ENCODE assay signal across 9 cellular contexts in genomic region chr11:64650923-64651523, GRCh38.
DNase-seq lines count a peak whose midpoint lies in the region; ATAC-seq, FAIRE-seq and TF ChIP-seq lines count a peak whose summit lies in the region.
"Had no signal": no experiment of that assay in that cellular context is flagged by ENCODE, and none has a peak within 500 bp of the region (broad histone marks: within the 10 kb centered on the region; RNA-seq: fewer than 3 reads in every experiment).

No MANE protein-coding gene starts in this region.

- H3K18ac ChIP-seq in mesenchymal stem cell (ENCODE audit: low read depth in 1 of 2, low read length in 2 of 2) = no peak overlapping the region

- no peak overlapping the region for H3K4ac ChIP-seq in mesenchymal stem cell (ENCODE audit: low read depth in 1 of 2, low read length in 2 of 2)

- WGBS in mesenchymal stem cell = 54% methylated on average over 17 of the region's 18 CpGs

- no peak overlapping the region for H4K91ac ChIP-seq in mesenchymal stem cell (ENCODE audit: low read length)

- POLR2A ChIA-PET in activated CD4-positive, alpha-beta memory T cell treated with anti-CD3 and anti-CD28 coated beads for 36 hours (lab: Charles Lee) = no interaction called here

- H3K27ac Mint-ChIP-seq in Calu3 (ENCODE audit: unreplicated experiment) (no peak overlapping the region), astrocyte (ENCODE audit: unreplicated experiment) (no peak overlapping the region)
- H3K27ac Mint-ChIP-seq in activated CD4-positive, alpha-beta memory T cell treated with anti-CD3 and anti-CD28 coated beads for 36 hours = no peak overlapping the region

- no peak for TF ChIP-seq POLR2A in GM18505 (IDR thresholded peaks at IDR 0.05; ENCODE audit: borderline replicate concordance, extremely low read depth, insufficient read depth, insufficient read length)

- H2AFZ ChIP-seq in astrocyte (ENCODE audit: low read depth, low read length) (no peak overlapping the region), mesenchymal stem cell (ENCODE audit: low read depth, low read length) (no peak overlapping the region)

- DNase-seq in Calu3 (peak; percentile 11), HL-60 (ENCODE audit: low read depth in 1 of 2, low spot score in 1 of 2) (peak in 1 of 2 experiments; percentile 45), astrocyte (ENCODE audit: low read depth) (no peak), mesenchymal stem cell (peak; percentile 34)
- DNase-seq in stimulated activated naive CD4-positive, alpha-beta T cell treated with Interleukin-2 at 50 U/mL for 16 hours (lab: John Stamatoyannopoulos, UW) = no peak
- no peak for DNase-seq in activated CD4-positive, alpha-beta memory T cell treated with anti-CD3 and anti-CD28 coated beads for 36 hours
- DNase-seq in stimulated activated CD8-positive, alpha-beta memory T cell treated with anti-CD3 and anti-CD28 coated beads, Interleukin-4, amount 100 ng/mL, for 48 hours = no peak

- H3K4me1 Mint-ChIP-seq in Calu3 (ENCODE audit: low read depth, unreplicated experiment) (no peaks in the 10 kb centered on the region), astrocyte (ENCODE audit: low read depth, unreplicated experiment) (no peaks in the 10 kb centered on the region)
- peaks cover 3% of the 10 kb centered on the region for H3K4me1 Mint-ChIP-seq in activated CD4-positive, alpha-beta memory T cell treated with anti-CD3 and anti-CD28 coated beads for 36 hours (ENCODE audit: low read depth)

- H3K23ac ChIP-seq in mesenchymal stem cell (ENCODE audit: low read length in 2 of 2) = no peak overlapping the region

- H2BK5ac ChIP-seq in mesenchymal stem cell (ENCODE audit: low read depth, low read length, poor library complexity, severe bottlenecking) = no peak overlapping the region

- H3K4me3 Mint-ChIP-seq in Calu3 (ENCODE audit: low read depth, unreplicated experiment) (no peak overlapping the region), astrocyte (ENCODE audit: unreplicated experiment) (no peak overlapping the region)
- H3K4me3 Mint-ChIP-seq in activated CD4-positive, alpha-beta memory T cell treated with anti-CD3 and anti-CD28 coated beads for 36 hours = no peak overlapping the region

- FAIRE-seq in astrocyte (lab: Jason Lieb, UNC) = no peak

- no peaks in the 10 kb centered on the region for H4K20me1 ChIP-seq in astrocyte (ENCODE audit: insufficient read depth, low read length)

- H3K9me3 ChIP-seq in astrocyte (ENCODE audit: insufficient read depth, low read depth, low read length) (no peaks in the 10 kb centered on the region), mesenchymal stem cell (ENCODE audit: control insufficient read depth, low read length) (no peaks in the 10 kb centered on the region)
- H3K9me3 ChIP-seq: suprapubic skin had no signal

- intact Hi-C loops in Calu3 (cut with micrococcal nuclease; ENCODE audit: unreplicated experiment) = loop anchor here (5.0 kb wide), 1 partner anchor 294 kb away; the partner anchor contains the start of gene RPS6KA4
- intact Hi-C loops in activated CD4-positive, alpha-beta memory T cell treated with anti-CD3 and anti-CD28 coated beads for 36 hours (cut with micrococcal nuclease) = no loop called here

- CTCF ChIA-PET in Calu3 (lab: Charles Lee) = interaction anchor here (0.6 to 3.9 kb wide), 8 partner anchors 17 to 333 kb away, joined by 3 to 11 read pairs (median 5); partner anchors contain the start of genes PRDX5 and TRMT112
- CTCF ChIA-PET in activated CD4-positive, alpha-beta memory T cell treated with anti-CD3 and anti-CD28 coated beads for 36 hours (lab: Charles Lee) = interaction anchor here (1.0 to 3.5 kb wide), 8 partner anchors 19 to 213 kb away, joined by 3 to 19 read pairs (median 3); no protein-coding TSS in a partner anchor

- H3K36me3 ChIP-seq in astrocyte (ENCODE audit: insufficient read depth, low read length) = no peaks in the 10 kb centered on the region
- H3K36me3 ChIP-seq in mesenchymal stem cell (ENCODE audit: control insufficient read depth in 1 of 2, insufficient read depth in 2 of 2, low read depth in 1 of 2, low read length in 2 of 2) = no peaks in the 10 kb centered on the region
- H3K36me3 ChIP-seq: suprapubic skin had no signal

- no peak overlapping the region for H3K4me3 ChIP-seq in HL-60 (replicated peaks; ENCODE audit: insufficient read depth, low read length)
- H3K4me3 ChIP-seq in astrocyte (ENCODE audit: insufficient read depth, low read depth, low read length) = no peak overlapping the region
- no peak overlapping the region for H3K4me3 ChIP-seq in mesenchymal stem cell (ENCODE audit: insufficient read depth in 1 of 2, low read depth in 1 of 2, low read length in 2 of 2)
- H3K4me3 ChIP-seq: suprapubic skin had no signal

- H2AK5ac ChIP-seq in mesenchymal stem cell (ENCODE audit: low read length, severe bottlenecking) = no peak overlapping the region

- H3K9ac ChIP-seq in astrocyte (ENCODE audit: low read length) = no peak overlapping the region
- no peak overlapping the region for H3K9ac ChIP-seq in mesenchymal stem cell (ENCODE audit: low read length)

- no peaks in the 10 kb centered on the region for H3K4me1 ChIP-seq in astrocyte (ENCODE audit: insufficient read depth, low read length)
- peaks cover 2% of the 10 kb centered on the region for H3K4me1 ChIP-seq in mesenchymal stem cell (ENCODE audit: control insufficient read depth, insufficient read depth, low read depth, low read length)

- H2BK15ac ChIP-seq in mesenchymal stem cell (ENCODE audit: low read depth, poor library complexity, severe bottlenecking) = no peak overlapping the region

- no peaks in the 10 kb centered on the region for H3K79me2 ChIP-seq in astrocyte (ENCODE audit: insufficient read depth, low read length)

- H3K27ac ChIP-seq in HL-60 (replicated peaks) (no peak overlapping the region), astrocyte (ENCODE audit: low read depth, low read length) (no peak overlapping the region), mesenchymal stem cell (ENCODE audit: low read length, poor library complexity, severe bottlenecking) (no peak overlapping the region)
- H3K27ac ChIP-seq: suprapubic skin had no signal

- H3K9me3 Mint-ChIP-seq in Calu3 (ENCODE audit: low read depth, unreplicated experiment) (no peaks in the 10 kb centered on the region), astrocyte (ENCODE audit: unreplicated experiment) (peaks cover 1% of the 10 kb centered on the region)
- H3K9me3 Mint-ChIP-seq in activated CD4-positive, alpha-beta memory T cell treated with anti-CD3 and anti-CD28 coated beads for 36 hours = no peaks in the 10 kb centered on the region

- H3K14ac ChIP-seq in mesenchymal stem cell (ENCODE audit: low read length in 2 of 2) = no peak overlapping the region

- no peak overlapping the region for H3K4me2 ChIP-seq in astrocyte (ENCODE audit: low read length)
- H3K4me2 ChIP-seq in mesenchymal stem cell (ENCODE audit: low read length, poor library complexity, severe bottlenecking) = no peak overlapping the region

- H3K27me3 ChIP-seq in HL-60 (ENCODE audit: insufficient read depth, poor library complexity, severe bottlenecking) (no peaks in the 10 kb centered on the region), astrocyte (ENCODE audit: insufficient read depth, low read length) (peaks cover 9% of the 10 kb centered on the region), mesenchymal stem cell (ENCODE audit: control insufficient read depth in 1 of 2, insufficient read depth in 1 of 2, low read length in 2 of 2) (peaks cover 54 to 68% of the 10 kb centered on the region in 2 experiments)

- BruUV-seq in Calu3 (replicated peaks; lab: Mats Ljungman, UMichigan) = no TSS peak

- TF ChIP-seq CTCF in Calu3 (IDR thresholded peaks at IDR 0.05; ENCODE audit: unreplicated experiment) (peak; percentile 57), HL-60 (IDR thresholded peaks at IDR 0.05; ENCODE audit: insufficient read depth, low read length) (peak; percentile 77), astrocyte (IDR thresholded peaks at IDR 0.05; ENCODE audit: insufficient read depth, low read depth, low read length) (peak; percentile 35)

- no peak overlapping the region for H2BK120ac ChIP-seq in mesenchymal stem cell (ENCODE audit: low read depth, low read length)

- no peak for ATAC-seq in GM18505 (IDR thresholded peaks at IDR 0.05; ENCODE audit: unreplicated experiment)

- H3K36me3 Mint-ChIP-seq in Calu3 (ENCODE audit: insufficient read depth, unreplicated experiment) = no peaks in the 10 kb centered on the region
- peaks cover 5% of the 10 kb centered on the region for H3K36me3 Mint-ChIP-seq in astrocyte (ENCODE audit: low read depth, unreplicated experiment)
- H3K36me3 Mint-ChIP-seq in activated CD4-positive, alpha-beta memory T cell treated with anti-CD3 and anti-CD28 coated beads for 36 hours = no peaks in the 10 kb centered on the region

- H2BK12ac ChIP-seq in mesenchymal stem cell (ENCODE audit: low read length in 2 of 2) = no peak overlapping the region

- H3K27me3 Mint-ChIP-seq in Calu3 (ENCODE audit: unreplicated experiment) (peaks cover 88% of the 10 kb centered on the region), astrocyte (ENCODE audit: low read depth, unreplicated experiment) (peaks cover 65% of the 10 kb centered on the region)
- peaks cover 9% of the 10 kb centered on the region for H3K27me3 Mint-ChIP-seq in activated CD4-positive, alpha-beta memory T cell treated with anti-CD3 and anti-CD28 coated beads for 36 hours

- H3K79me1 ChIP-seq in mesenchymal stem cell (replicated peaks; ENCODE audit: low read length, poor library complexity, severe bottlenecking) = no peaks in the 10 kb centered on the region

- no peak overlapping the region for H4K8ac ChIP-seq in mesenchymal stem cell (ENCODE audit: low read length)

Comparison
In these comparisons a context has a peak if more than half of its experiments do, and no peak if none do; other contexts are left out.
1. DNase-seq: peak in Calu3 (single experiment) and mesenchymal stem cell (single experiment); none in astrocyte (single experiment), stimulated activated naive CD4-positive, alpha-beta T cell treated with Interleukin-2 at 50 U/mL for 16 hours (single experiment), activated CD4-positive, alpha-beta memory T cell treated with anti-CD3 and anti-CD28 coated beads for 36 hours (single experiment) and stimulated activated CD8-positive, alpha-beta memory T cell treated with anti-CD3 and anti-CD28 coated beads, Interleukin-4, amount 100 ng/mL, for 48 hours (single experiment).
2. Peak in every context shown above with its lines, with median percentiles within 50 percentile points of each other: CTCF ChIP-seq.